1 cellular context compared by ENCODE assay signal in the genomic region with DNA sequence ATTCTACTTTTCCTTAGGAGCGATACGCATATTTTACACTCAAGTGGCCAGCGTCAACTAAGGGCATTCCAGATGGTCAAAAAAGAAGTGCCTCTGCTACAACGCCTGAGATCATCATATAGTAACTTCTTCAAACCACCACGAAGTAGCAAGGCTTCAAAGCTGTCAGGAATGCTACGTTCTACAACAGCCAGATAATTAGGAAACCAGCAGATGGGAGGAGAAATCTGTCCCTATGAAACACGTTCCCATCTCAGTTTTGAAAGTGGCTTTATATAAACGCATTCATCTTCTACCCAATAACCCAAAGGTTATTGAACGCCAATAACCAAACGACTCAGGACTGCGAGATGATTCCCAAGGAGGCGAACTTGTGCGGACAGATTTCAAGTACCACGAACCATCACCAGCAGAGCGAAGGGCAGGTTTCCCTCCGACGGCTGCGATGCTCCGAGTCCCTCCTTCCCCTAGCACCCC.
A peak's percentile ranks its signal among the peaks of the same experiment; 100 is the strongest.
TF ChIP-seq lines count a peak whose summit lies in the region.

No MANE protein-coding gene starts in this region.

TF ChIP-seq in K562, 482 proteins besides CTCF, POLR2A, EP300 and RAD21 (continued from another document):
- no peak for TF ChIP-seq TCF3 (CRISPR knock-in tag; IDR thresholded peaks at IDR 0.05)
- 0 out of 2 replicates have a peak, but pooled peaks have one; percentile 53 for TF ChIP-seq NFATC3 (IDR thresholded peaks at IDR 0.05)
- TF ChIP-seq BRD9 (IDR thresholded peaks at IDR 0.05; ENCODE audit: low read depth, partially characterized antibody) = no peak
